ENCODE assay signal across 16 cellular contexts in genomic region chr12:101777476-101777875, GRCh38. TPM values are rescaled to one million over a fixed set of nuclear protein-coding genes. Genes with fewer than 3 reads are reported as not detected.
A peak's percentile ranks its signal among the peaks of the same experiment; 100 is the strongest.
DNase-seq lines count a peak whose midpoint lies in the region; ATAC-seq, FAIRE-seq and TF ChIP-seq lines count a peak whose summit lies in the region.
"Had no signal": no experiment of that assay in that cellular context is flagged by ENCODE, and none has a peak within 500 bp of the region (broad histone marks: within the 10 kb centered on the region; RNA-seq: fewer than 3 reads in every experiment).

No MANE protein-coding gene starts in this region.

- H3K56ac ChIP-seq in IMR-90 (ENCODE audit: extremely low read depth, insufficient read depth, low read length): no peak overlapping the region

- no peak overlapping the region for H4K8ac ChIP-seq in IMR-90 (ENCODE audit: low read depth in 2 of 2, low read length in 2 of 2)

- no peak for TF ChIP-seq EP300 in HepG2 (IDR thresholded peaks at IDR 0.05; ENCODE audit: low read depth in 2 of 2, low read length in 2 of 2)
- no peak for TF ChIP-seq EP300 in HepG2 (CRISPR knock-in tag; IDR thresholded peaks at IDR 0.05; ENCODE audit: borderline replicate concordance)

- H4K5ac ChIP-seq in IMR-90 (ENCODE audit: low read depth, low read length): no peak overlapping the region

- H3K9me3 ChIP-seq in BLaER1 treated with 17β-estradiol and CSF1 and Interleukin-3, amounts not matched to agents 10 nM and 100 nM (replicated peaks in 1 of 11): no peaks in the 10 kb centered on the region
- H3K9me3 ChIP-seq in IMR-90 (ENCODE audit: control insufficient read depth, insufficient read depth, low read length): no peaks in the 10 kb centered on the region
- H3K9me3 ChIP-seq in HepG2 (ENCODE audit: low read length): no peaks in the 10 kb centered on the region
- H3K9me3 ChIP-seq: ascending aorta, gastroesophageal sphincter had no signal

- peaks cover 6% of the 10 kb centered on the region; the same call in 1 of the 2 replicates for H3K9me1 ChIP-seq in IMR-90 (ENCODE audit: insufficient read depth, low read length)

- no peak overlapping the region for H2BK15ac ChIP-seq in IMR-90 (ENCODE audit: low read depth, low read length)

- H2AFZ ChIP-seq in IMR-90 (replicated peaks; ENCODE audit: low read length, poor library complexity) (no peak overlapping the region), HepG2 (ENCODE audit: low read length) (no peak overlapping the region)

- no peaks in the 10 kb centered on the region for H3K9me3 Mint-ChIP-seq in activated CD8-positive, alpha-beta T cell treated with anti-CD3 and anti-CD28 coated beads for 36 hours
- H3K9me3 Mint-ChIP-seq in naive B cell: no peaks in the 10 kb centered on the region
- H3K9me3 Mint-ChIP-seq: stimulated activated naive CD8-positive, alpha-beta T cell treated with anti-CD3 and anti-CD28 coated beads, Interleukin-15, amount 100 ng/mL, for 72 hours had no signal

- H2BK20ac ChIP-seq in IMR-90 (ENCODE audit: low read depth, low read length): no peak overlapping the region

- H3K23ac ChIP-seq in IMR-90 (ENCODE audit: low read depth, low read length): peak overlapping the region; percentile 9; the same call in 1 of the 2 replicates

- TF ChIP-seq RAD21 in IMR-90 (IDR thresholded peaks at IDR 0.05; ENCODE audit: low read length) (no peak), HepG2 (CRISPR knock-in tag; IDR thresholded peaks at IDR 0.05) (no peak)

- peak overlapping the region in 7 of 11 experiments; percentile 7 to 60 (median 53); a peak in 11 of 22 replicates for H3K9ac ChIP-seq in BLaER1 treated with 17β-estradiol and CSF1 and Interleukin-3, amounts not matched to agents 10 nM and 100 nM
- no peak overlapping the region for H3K9ac ChIP-seq in IMR-90 (ENCODE audit: low read depth, low read length)
- H3K9ac ChIP-seq in HepG2 (ENCODE audit: insufficient read depth, low read depth, low read length): no peak overlapping the region

- peaks cover 0 to 49% (median 24%) of the 10 kb centered on the region in 11 experiments; a peak in 13 of 22 replicates for H3K36me3 ChIP-seq in BLaER1 treated with 17β-estradiol and CSF1 and Interleukin-3, amounts not matched to agents 10 nM and 100 nM
- H3K36me3 ChIP-seq in IMR-90 (ENCODE audit: control insufficient read depth, insufficient read depth, low read length) (peaks cover 2% of the 10 kb centered on the region; the same call in 1 of the 2 replicates), HepG2 (replicated peaks in 1 of 2; ENCODE audit: control insufficient read depth in 1 of 2, insufficient read depth in 2 of 2, low read length in 2 of 2) (no peaks in the 10 kb centered on the region; a peak in 1 of 5 replicates)

- dilution Hi-C loops in IMR-90 (cut with HindIII; ENCODE audit: low sequenced_read_pairs, unreplicated experiment): no loop called here

- DNase-seq in IMR-90: no peak
- DNase-seq in activated CD8-positive, alpha-beta T cell treated with anti-CD3 and anti-CD28 coated beads for 36 hours: no peak
- DNase-seq in naive B cell: no peak
- no peak for DNase-seq in HepG2 (ENCODE audit: low spot score)
- DNase-seq in T1000 (lab: John Stamatoyannopoulos, UW): no peak
- DNase-seq: effector CD4-positive, alpha-beta T cell; NCI-H2029 treated with DMSO at 0.1 percent for 48 hours; occipital lobe; stimulated activated CD4-positive, alpha-beta T cell treated with anti-CD3 and anti-CD28 coated beads, Interleukin-4, amount 100 ng/mL, for 24 hours; stimulated activated naive CD8-positive, alpha-beta T cell treated with anti-CD3 and anti-CD28 coated beads, Interleukin-15, amount 100 ng/mL, for 72 hours had no signal

- CTCF ChIA-PET in IMR-90 (lab: Yijun Ruan, JAX) (interaction anchor here (1.0 kb wide), 1 partner anchor 61 kb away, joined by 3 read pairs; no protein-coding TSS in a partner anchor), HepG2 (lab: Yijun Ruan, JAX; ENCODE audit: low intra/inter-chr PET ratio, low total read pairs) (no interaction called here)
- CTCF ChIA-PET in activated CD8-positive, alpha-beta T cell treated with anti-CD3 and anti-CD28 coated beads for 36 hours (lab: Charles Lee): interaction anchor here (0.8 to 7.8 kb wide), 5 partner anchors 9 to 363 kb away, joined by 3 to 104 read pairs (median 25); partner anchors contain the start of gene GNPTAB

- H3K4me3 ChIP-seq in BLaER1 treated with 17β-estradiol and CSF1 and Interleukin-3, amounts not matched to agents 10 nM and 100 nM: peak overlapping the region in 1 of 10 experiments; percentile 29; a peak in 1 of 20 replicates
- H3K4me3 ChIP-seq in IMR-90 (ENCODE audit: insufficient read depth, low read depth, low read length): no peak overlapping the region
- no peak overlapping the region for H3K4me3 ChIP-seq in HepG2 (replicated peaks in 1 of 3; ENCODE audit: insufficient read depth in 1 of 3, low read depth in 2 of 3, low read length in 3 of 3)
- H3K4me3 ChIP-seq: ascending aorta, gastroesophageal sphincter had no signal

- FAIRE-seq in HepG2 (lab: Jason Lieb, UNC): no peak

- peak overlapping the region in 10 of 11 experiments; percentile 11 to 86 (median 76); a peak in 19 of 22 replicates for H3K27ac ChIP-seq in BLaER1 treated with 17β-estradiol and CSF1 and Interleukin-3, amounts not matched to agents 10 nM and 100 nM
- H3K27ac ChIP-seq in IMR-90 (ENCODE audit: insufficient read depth, low read length): no peak overlapping the region
- no peak overlapping the region for H3K27ac ChIP-seq in HepG2 (ENCODE audit: extremely low read length, insufficient read depth, low read length)

- H4K91ac ChIP-seq in IMR-90 (ENCODE audit: insufficient read depth, low read depth, low read length): no peak overlapping the region

- H3K27me3 Mint-ChIP-seq in activated CD8-positive, alpha-beta T cell treated with anti-CD3 and anti-CD28 coated beads for 36 hours: no peaks in the 10 kb centered on the region
- H3K27me3 Mint-ChIP-seq in naive B cell: no peaks in the 10 kb centered on the region
- H3K27me3 Mint-ChIP-seq: stimulated activated naive CD8-positive, alpha-beta T cell treated with anti-CD3 and anti-CD28 coated beads, Interleukin-15, amount 100 ng/mL, for 72 hours had no signal

- TF ChIP-seq POLR2A in IMR-90 (IDR thresholded peaks at IDR 0.05; ENCODE audit: low read depth, low read length): no peak
- no peak for TF ChIP-seq POLR2A in HepG2 (IDR thresholded peaks at IDR 0.05; ENCODE audit: insufficient read depth in 1 of 2, low read depth in 2 of 2, low read length in 2 of 2)

- no peaks in the 10 kb centered on the region; a peak in 1 of 4 replicates for H3K79me1 ChIP-seq in IMR-90 (ENCODE audit: low read depth in 1 of 2, low read length in 2 of 2)

- intact Hi-C loops in IMR-90 (cut with micrococcal nuclease): loop anchor here (10.0 kb wide), 2 partner anchors 317 to 987 kb away; no protein-coding TSS in a partner anchor
- intact Hi-C loops in activated CD8-positive, alpha-beta T cell treated with anti-CD3 and anti-CD28 coated beads for 36 hours (cut with micrococcal nuclease): no loop called here
- intact Hi-C loops in HepG2 (cut with micrococcal nuclease; ENCODE audit: unreplicated experiment): no loop called here

- no peak overlapping the region for H2AK5ac ChIP-seq in IMR-90 (ENCODE audit: low read depth, low read length)

- H3K36me3 Mint-ChIP-seq in activated CD8-positive, alpha-beta T cell treated with anti-CD3 and anti-CD28 coated beads for 36 hours (ENCODE audit: low read depth): peaks cover 32% of the 10 kb centered on the region
- peaks cover 8 to 14% of the 10 kb centered on the region in 2 donors for H3K36me3 Mint-ChIP-seq in naive B cell

- POLR2A ChIA-PET in IMR-90 (lab: Charles Lee; ENCODE audit: unreplicated experiment): no interaction called here
- POLR2A ChIA-PET in activated CD8-positive, alpha-beta T cell treated with anti-CD3 and anti-CD28 coated beads for 36 hours (lab: Charles Lee): interaction anchor here (0.9 kb wide), 1 partner anchor 22 kb away, joined by 3 read pairs; no protein-coding TSS in a partner anchor
- POLR2A ChIA-PET in HepG2 (lab: Yijun Ruan, JAX): no interaction called here

- no TSS peak for BruUV-seq in IMR-90 (replicated peaks; lab: Mats Ljungman, UMichigan)
- BruUV-seq in HepG2 (replicated peaks; lab: Mats Ljungman, UMichigan): no TSS peak

- no peak overlapping the region for H3K18ac ChIP-seq in IMR-90 (ENCODE audit: low read depth, low read length)

- ATAC-seq in IMR-90 (ENCODE audit: low read depth) (no peak), naive B cell (ENCODE audit: low read depth in 2 of 2) (no peak), HepG2 (no peak), HG03342 (IDR thresholded peaks at IDR 0.05; ENCODE audit: unreplicated experiment) (no peak), HG03354 (IDR thresholded peaks at IDR 0.05; ENCODE audit: poor library complexity, severe bottlenecking, unreplicated experiment) (no peak)
- no peak for ATAC-seq in activated CD8-positive, alpha-beta T cell treated with anti-CD3 and anti-CD28 coated beads for 36 hours
- ATAC-seq: gastroesophageal sphincter; stimulated activated naive CD8-positive, alpha-beta T cell treated with anti-CD3 and anti-CD28 coated beads, Interleukin-15, amount 100 ng/mL, for 72 hours had no signal

- peaks cover 18% of the 10 kb centered on the region for H3K4me1 Mint-ChIP-seq in activated CD8-positive, alpha-beta T cell treated with anti-CD3 and anti-CD28 coated beads for 36 hours (ENCODE audit: low read depth)
- peaks cover 17 to 23% (median 18%) of the 10 kb centered on the region in 3 donors for H3K4me1 Mint-ChIP-seq in naive B cell

- WGBS in IMR-90 (ENCODE audit: extremely low coverage in 2 of 2, insufficient read length in 1 of 2), 2 experiments: no CpG with 5 or more reads among the region's 3 CpGs
- 70% methylated on average over 3 of the region's 3 CpGs for WGBS in HepG2 (ENCODE audit: low lambda C conversion rate)

- H3K27me3 ChIP-seq in BLaER1 treated with 17β-estradiol and CSF1 and Interleukin-3, amounts not matched to agents 10 nM and 100 nM: no peaks in the 10 kb centered on the region
- no peaks in the 10 kb centered on the region for H3K27me3 ChIP-seq in IMR-90 (ENCODE audit: control insufficient read depth, insufficient read depth, low read length)
- H3K27me3 ChIP-seq in HepG2 (ENCODE audit: control insufficient read depth in 1 of 2, insufficient read depth in 2 of 2, low read length in 2 of 2): no peaks in the 10 kb centered on the region
- H3K27me3 ChIP-seq: ascending aorta, gastroesophageal sphincter had no signal

- H2BK120ac ChIP-seq in IMR-90 (ENCODE audit: low read depth, low read length): no peak overlapping the region

- TF ChIP-seq CTCF in IMR-90 (conservative IDR thresholded peaks at IDR 0.05; ENCODE audit: low read depth, low read length) (no peak), HepG2 (CRISPR knock-in tag; IDR thresholded peaks at IDR 0.05) (no peak)
- TF ChIP-seq CTCF in activated CD8-positive, alpha-beta T cell treated with anti-CD3 and anti-CD28 coated beads for 36 hours (IDR thresholded peaks at IDR 0.05): no peak

- no peak overlapping the region for H2AK9ac ChIP-seq in IMR-90 (replicated peaks; ENCODE audit: low read depth, low read length, poor library complexity)

- no peak overlapping the region for H3K4me3 Mint-ChIP-seq in activated CD8-positive, alpha-beta T cell treated with anti-CD3 and anti-CD28 coated beads for 36 hours
- H3K4me3 Mint-ChIP-seq in naive B cell: no peak overlapping the region
- H3K4me3 Mint-ChIP-seq: stimulated activated naive CD8-positive, alpha-beta T cell treated with anti-CD3 and anti-CD28 coated beads, Interleukin-15, amount 100 ng/mL, for 72 hours had no signal

- no peak overlapping the region for H3K14ac ChIP-seq in IMR-90 (replicated peaks; ENCODE audit: low read depth, low read length)

- no peaks in the 10 kb centered on the region for H3K79me2 ChIP-seq in HepG2 (ENCODE audit: insufficient read depth, low read length)

- no peak overlapping the region for H3K4ac ChIP-seq in IMR-90 (ENCODE audit: low read depth, low read length)

- peak overlapping the region; percentile 9 for H3K27ac Mint-ChIP-seq in activated CD8-positive, alpha-beta T cell treated with anti-CD3 and anti-CD28 coated beads for 36 hours
- peak overlapping the region in 5 of 6 donors; percentile 23 to 86 (median 69) for H3K27ac Mint-ChIP-seq in naive B cell

- no peaks in the 10 kb centered on the region for H4K20me1 ChIP-seq in BLaER1 treated with 17β-estradiol and CSF1 and Interleukin-3, amounts not matched to agents 10 nM and 100 nM
- no peaks in the 10 kb centered on the region; the same call in 1 of the 2 replicates for H4K20me1 ChIP-seq in IMR-90 (ENCODE audit: insufficient read depth, low read length)
- H4K20me1 ChIP-seq in HepG2 (ENCODE audit: insufficient read depth, low read length): no peaks in the 10 kb centered on the region

- H3K4me1 ChIP-seq in BLaER1 treated with 17β-estradiol and CSF1 and Interleukin-3, amounts not matched to agents 10 nM and 100 nM: peaks cover 67 to 100% (median 97%) of the 10 kb centered on the region in 10 experiments
- peaks cover 4% of the 10 kb centered on the region for H3K4me1 ChIP-seq in IMR-90 (ENCODE audit: control insufficient read depth, insufficient read depth, low read length)
- H3K4me1 ChIP-seq in HepG2 (ENCODE audit: insufficient read depth, low read length): peaks cover 14% of the 10 kb centered on the region; the same call in 1 of the 2 replicates
- H3K4me1 ChIP-seq: ascending aorta had no signal

- in situ Hi-C loops in IMR-90 (cut with MboI; ENCODE audit: low sequenced_read_pairs) (loop anchor here (5.0 kb wide), 1 partner anchor 50 kb away; no protein-coding TSS in a partner anchor), HepG2 (cut with HindIII; ENCODE audit: extremely low pct_ligation_motif_present, low pct_unique_long_range_greater_than_20kb) (no loop called here)

- H3K4me2 ChIP-seq in BLaER1 treated with 17β-estradiol and CSF1 and Interleukin-3, amounts not matched to agents 10 nM and 100 nM: peak overlapping the region; percentile 3 to 94 (median 74); a peak in 21 of 22 replicates
- no peak overlapping the region for H3K4me2 ChIP-seq in IMR-90 (ENCODE audit: low read depth, low read length)
- no peak overlapping the region for H3K4me2 ChIP-seq in HepG2 (ENCODE audit: low read depth, low read length)

- H2BK5ac ChIP-seq in IMR-90 (ENCODE audit: low read depth, low read length, poor library complexity, severe bottlenecking): no peak overlapping the region

RNA-seq across cellular contexts. Expression of gene SYCP3, which starts 38.2 kb away (rescaled TPM):
- total RNA-seq in IMR-90 (2012; rRNA removed) (under 0.01 TPM in 1 of 2 replicates, not detected in the other), HepG2 (2016; rRNA removed; fragmentation: Illumina TruSeq; extraction: Trizol) (not detected in 2 replicates)
- polyA plus RNA-seq in IMR-90 (2012; rRNA removed) (0.07 TPM in 1 of 2 replicates, not detected in the other), naive B cell (ENCODE audit: low read depth in 6 of 6) (1 to 10 TPM in 1 of 6 donors, under 1 TPM in 5; 0.74 to 1.6 (median 0.78) TPM), HepG2 (2011; rRNA removed) (not detected in 2 replicates)
- polyA plus RNA-seq in IMR-90 (2012; cell fraction: cytosol; rRNA removed): not detected in 2 replicates
- polyA plus RNA-seq in IMR-90 (2012; cell fraction: nucleus; rRNA removed; ENCODE audit: low replicate concordance): 0.10 TPM in 1 of 2 replicates, not detected in the other
- under 1 TPM; 0.09 to 0.36 TPM for total RNA-seq in activated CD8-positive, alpha-beta T cell treated with anti-CD3 and anti-CD28 coated beads for 36 hours
- not detected in 2 replicates for total RNA-seq in HepG2 (2016; cell fraction: cytosol; rRNA removed; fragmentation: Illumina TruSeq; extraction: Trizol; ENCODE audit: low read depth)
- not detected in 2 replicates for total RNA-seq in HepG2 (2016; cell fraction: insoluble cytoplasmic fraction; rRNA removed; fragmentation: Illumina TruSeq; extraction: Trizol)
- total RNA-seq in HepG2 (2016; cell fraction: membrane; rRNA removed; fragmentation: Illumina TruSeq; extraction: Trizol): not detected in 2 replicates
- not detected in 2 replicates for total RNA-seq in HepG2 (2016; cell fraction: nucleus; rRNA removed; fragmentation: Illumina TruSeq; extraction: Trizol)
- polyA plus RNA-seq in HepG2 (2011; cell fraction: cytosol; rRNA removed): not detected in 2 replicates
- not detected in 2 replicates for polyA plus RNA-seq in HepG2 (2011; cell fraction: nucleus; rRNA removed)
- 0.97 and 1.0 TPM in 2 replicates for polyA plus RNA-seq in HepG2 (2012)
- not detected in 2 replicates for polyA plus RNA-seq in HepG2 (2016; cell fraction: cytosol; fragmentation: Illumina TruSeq; extraction: Trizol; ENCODE audit: low read depth)
- not detected in 2 replicates for polyA plus RNA-seq in HepG2 (2016; cell fraction: insoluble cytoplasmic fraction; fragmentation: Illumina TruSeq; extraction: Trizol; ENCODE audit: low read depth)
- polyA plus RNA-seq in HepG2 (2016; cell fraction: membrane; fragmentation: Illumina TruSeq; extraction: Trizol; ENCODE audit: low read depth): not detected in 2 replicates
- not detected in 2 replicates for polyA plus RNA-seq in HepG2 (2016; cell fraction: nucleus; fragmentation: Illumina TruSeq; extraction: Trizol; ENCODE audit: insufficient read depth, low read depth)
- polyA minus RNA-seq in HepG2 (2011; rRNA and poly(A)+ RNA removed; ENCODE audit: low replicate concordance): 0.12 TPM in 1 of 2 replicates, not detected in the other
- polyA minus RNA-seq in HepG2 (2011; cell fraction: cytosol; rRNA and poly(A)+ RNA removed): not detected in 2 replicates
- polyA minus RNA-seq in HepG2 (2011; cell fraction: nucleus; rRNA and poly(A)+ RNA removed): 0.50 and 0.90 TPM in 2 replicates
- total RNA-seq: ascending aorta, kidney epithelial cell had no signal

RNA-seq across cellular contexts. Expression of gene GNPTAB, which starts 53.3 kb away (rescaled TPM):
- total RNA-seq in IMR-90 (2012; rRNA removed): 24.2 and 28.9 TPM in 2 replicates
- polyA plus RNA-seq in IMR-90 (2012; rRNA removed): 14.1 and 16.0 TPM in 2 replicates
- 3.8 and 5.0 TPM in 2 replicates for polyA plus RNA-seq in IMR-90 (2012; cell fraction: cytosol; rRNA removed)
- polyA plus RNA-seq in IMR-90 (2012; cell fraction: nucleus; rRNA removed; ENCODE audit: low replicate concordance): 2.5 and 15.9 TPM in 2 replicates
- total RNA-seq in activated CD8-positive, alpha-beta T cell treated with anti-CD3 and anti-CD28 coated beads for 36 hours: 10 to 100 TPM; 52.4 to 56.9 TPM
- 10 to 100 TPM; 29.8 to 39.8 (median 33.7) TPM for polyA plus RNA-seq in naive B cell (ENCODE audit: low read depth in 6 of 6)
- 19.4 and 23.0 TPM in 2 replicates for total RNA-seq in HepG2 (2016; rRNA removed; fragmentation: Illumina TruSeq; extraction: Trizol)
- 12.6 and 12.8 TPM in 2 replicates for total RNA-seq in HepG2 (2016; cell fraction: cytosol; rRNA removed; fragmentation: Illumina TruSeq; extraction: Trizol; ENCODE audit: low read depth)
- total RNA-seq in HepG2 (2016; cell fraction: insoluble cytoplasmic fraction; rRNA removed; fragmentation: Illumina TruSeq; extraction: Trizol): 20.1 and 20.3 TPM in 2 replicates
- total RNA-seq in HepG2 (2016; cell fraction: membrane; rRNA removed; fragmentation: Illumina TruSeq; extraction: Trizol): 21.4 and 29.8 TPM in 2 replicates
- total RNA-seq in HepG2 (2016; cell fraction: nucleus; rRNA removed; fragmentation: Illumina TruSeq; extraction: Trizol): 19.1 and 24.0 TPM in 2 replicates
- polyA plus RNA-seq in HepG2 (2011; rRNA removed): 10.4 and 13.6 TPM in 2 replicates
- polyA plus RNA-seq in HepG2 (2011; cell fraction: cytosol; rRNA removed): 7.1 and 11.0 TPM in 2 replicates
- polyA plus RNA-seq in HepG2 (2011; cell fraction: nucleus; rRNA removed): 6.4 and 7.0 TPM in 2 replicates
- 12.2 and 13.2 TPM in 2 replicates for polyA plus RNA-seq in HepG2 (2012)
- polyA plus RNA-seq in HepG2 (2016; cell fraction: cytosol; fragmentation: Illumina TruSeq; extraction: Trizol; ENCODE audit: low read depth): 15.5 and 16.7 TPM in 2 replicates
- 15.6 and 15.9 TPM in 2 replicates for polyA plus RNA-seq in HepG2 (2016; cell fraction: insoluble cytoplasmic fraction; fragmentation: Illumina TruSeq; extraction: Trizol; ENCODE audit: low read depth)
- polyA plus RNA-seq in HepG2 (2016; cell fraction: membrane; fragmentation: Illumina TruSeq; extraction: Trizol; ENCODE audit: low read depth): 18.2 and 19.1 TPM in 2 replicates
- polyA plus RNA-seq in HepG2 (2016; cell fraction: nucleus; fragmentation: Illumina TruSeq; extraction: Trizol; ENCODE audit: insufficient read depth, low read depth): 19.0 and 19.8 TPM in 2 replicates
- 16.1 and 37.9 TPM in 2 replicates for polyA minus RNA-seq in HepG2 (2011; rRNA and poly(A)+ RNA removed; ENCODE audit: low replicate concordance)
- 9.1 and 14.1 TPM in 2 replicates for polyA minus RNA-seq in HepG2 (2011; cell fraction: cytosol; rRNA and poly(A)+ RNA removed)
- polyA minus RNA-seq in HepG2 (2011; cell fraction: nucleus; rRNA and poly(A)+ RNA removed): 20.2 and 20.3 TPM in 2 replicates

Comparison
In these comparisons a context has a peak if more than half of its experiments do, and no peak if none do; other contexts are left out.
1. H3K27ac ChIP-seq: peak in BLaER1 treated with 17β-estradiol and CSF1 and Interleukin-3, amounts not matched to agents 10 nM and 100 nM (10 of 11); none in IMR-90 (single experiment) and HepG2 (single experiment).
2. H3K4me2 ChIP-seq: peak in BLaER1 treated with 17β-estradiol and CSF1 and Interleukin-3, amounts not matched to agents 10 nM and 100 nM (11 of 11); none in IMR-90 (single experiment) and HepG2 (single experiment).
3. H3K9ac ChIP-seq: peak in BLaER1 treated with 17β-estradiol and CSF1 and Interleukin-3, amounts not matched to agents 10 nM and 100 nM (7 of 11); none in IMR-90 (single experiment) and HepG2 (single experiment).